8 cellular contexts compared by ENCODE assay signal in genomic region chr3:42012378-42012934, GRCh38. TPM values are rescaled to one million over a fixed set of nuclear protein-coding genes. Genes with fewer than 3 reads are reported as not detected.
DNase-seq lines count a peak whose midpoint lies in the region; ATAC-seq and TF ChIP-seq lines count a peak whose summit lies in the region.

No MANE protein-coding gene starts in this region.

- H3K9me3 Mint-ChIP-seq in activated CD4-positive, alpha-beta T cell treated with anti-CD3 and anti-CD28 coated beads, Interleukin-2, amount 10 ng/mL, durations not matched to agents 7 days and 5 days = no peaks in the 10 kb centered on the region
- no peaks in the 10 kb centered on the region for H3K9me3 Mint-ChIP-seq in type B pancreatic cell

- CTCF ChIA-PET in activated CD4-positive, alpha-beta T cell treated with anti-CD3 and anti-CD28 coated beads, Interleukin-2, amount 10 ng/mL, durations not matched to agents 7 days and 5 days (lab: Charles Lee) = no interaction called here

- no peaks in the 10 kb centered on the region for H4K20me1 ChIP-seq in hepatocyte (ENCODE audit: insufficient read depth, poor library complexity, severe bottlenecking)

- peak overlapping the region; percentile 94 for H3K27ac Mint-ChIP-seq in activated CD4-positive, alpha-beta T cell treated with anti-CD3 and anti-CD28 coated beads, Interleukin-2, amount 10 ng/mL, durations not matched to agents 7 days and 5 days
- H3K27ac Mint-ChIP-seq in type B pancreatic cell = peak overlapping the region; percentile 89

- POLR2A ChIA-PET in activated CD4-positive, alpha-beta T cell treated with anti-CD3 and anti-CD28 coated beads, Interleukin-2, amount 10 ng/mL, durations not matched to agents 7 days and 5 days (lab: Charles Lee) = interaction anchor here (0.7 to 1.0 kb wide), 2 partner anchors 12 to 589 kb away, joined by 3 read pairs; no protein-coding TSS in a partner anchor

- peak; percentile 25 for ATAC-seq in HG02840 (IDR thresholded peaks at IDR 0.05; ENCODE audit: low FRiP score, unreplicated experiment)

- H3K4me3 ChIP-seq in hepatocyte = no peak overlapping the region

- peak overlapping the region; percentile 82 for H3K4me3 Mint-ChIP-seq in activated CD4-positive, alpha-beta T cell treated with anti-CD3 and anti-CD28 coated beads, Interleukin-2, amount 10 ng/mL, durations not matched to agents 7 days and 5 days
- peak overlapping the region; percentile 92 for H3K4me3 Mint-ChIP-seq in type B pancreatic cell

- no peaks in the 10 kb centered on the region for H3K9me3 ChIP-seq in hepatocyte (ENCODE audit: low read depth)

- WGBS in hepatocyte (ENCODE audit: low lambda C conversion rate, missing lambda C conversion rate) = 91% methylated on average over 2 of the region's 2 CpGs

- no peaks in the 10 kb centered on the region for H3K27me3 ChIP-seq in hepatocyte

- H2AFZ ChIP-seq in hepatocyte = peak overlapping the region; percentile 95

- peak overlapping the region; percentile 94 for H3K4me2 ChIP-seq in hepatocyte

- intact Hi-C loops in posterior cingulate gyrus (cut with DNase I) = loop anchor here (5.0 kb wide), 1 partner anchor 50 kb away; the partner anchor contains the start of gene ULK4

- H3K79me2 ChIP-seq in hepatocyte = peaks cover 33% of the 10 kb centered on the region

- peaks cover 37% of the 10 kb centered on the region for H3K4me1 Mint-ChIP-seq in activated CD4-positive, alpha-beta T cell treated with anti-CD3 and anti-CD28 coated beads, Interleukin-2, amount 10 ng/mL, durations not matched to agents 7 days and 5 days
- peaks cover 17% of the 10 kb centered on the region for H3K4me1 Mint-ChIP-seq in type B pancreatic cell (ENCODE audit: unreplicated experiment)

- H3K4me1 ChIP-seq in hepatocyte (ENCODE audit: insufficient read depth) = peaks cover 10% of the 10 kb centered on the region

- no peaks in the 10 kb centered on the region for H3K36me3 ChIP-seq in hepatocyte (replicated peaks; ENCODE audit: insufficient read depth, low read depth)

- no peak for TF ChIP-seq CTCF in hepatocyte (IDR thresholded peaks at IDR 0.05; ENCODE audit: poor library complexity)
- no peak for TF ChIP-seq CTCF in type B pancreatic cell (conservative IDR thresholded peaks at IDR 0.05)

- no peak for DNase-seq in activated CD4-positive, alpha-beta T cell treated with anti-CD3 and anti-CD28 coated beads, Interleukin-2, amount 10 ng/mL, durations not matched to agents 7 days and 5 days
- no peak for DNase-seq in activated CD4-positive, alpha-beta T cell treated with anti-CD3 and anti-CD28 coated beads for 4 hours
- peak; percentile 57 for DNase-seq in OCI-M2 (lab: John Stamatoyannopoulos, UW; ENCODE audit: unreplicated experiment)
- no peak for DNase-seq in hepatocyte (ENCODE audit: low spot score)
- DNase-seq in type B pancreatic cell (ENCODE audit: extremely low spot score, unreplicated experiment) = no peak
- DNase-seq in NK-92 treated with Interleukin-12 subunit alpha and Interleukin-12 subunit beta, amount 100 ng/mL, for 24 hours (lab: John Stamatoyannopoulos, UW) = no peak
- DNase-seq in posterior cingulate gyrus = no peak

- H3K27ac ChIP-seq in hepatocyte = no peak overlapping the region

- peaks cover 6% of the 10 kb centered on the region for H3K36me3 Mint-ChIP-seq in activated CD4-positive, alpha-beta T cell treated with anti-CD3 and anti-CD28 coated beads, Interleukin-2, amount 10 ng/mL, durations not matched to agents 7 days and 5 days (ENCODE audit: low read depth)
- H3K36me3 Mint-ChIP-seq in type B pancreatic cell = no peaks in the 10 kb centered on the region

- H3K27me3 Mint-ChIP-seq in activated CD4-positive, alpha-beta T cell treated with anti-CD3 and anti-CD28 coated beads, Interleukin-2, amount 10 ng/mL, durations not matched to agents 7 days and 5 days = no peaks in the 10 kb centered on the region
- H3K27me3 Mint-ChIP-seq in type B pancreatic cell = peaks cover 8% of the 10 kb centered on the region

- H3K9me2 ChIP-seq in hepatocyte (replicated peaks; ENCODE audit: insufficient read depth) = no peaks in the 10 kb centered on the region

RNA-seq across cellular contexts. Expression of gene ULK4, which starts 50.6 kb away (rescaled TPM):
- 10 to 100 TPM; 21.0 to 21.6 TPM for total RNA-seq in activated CD4-positive, alpha-beta T cell treated with anti-CD3 and anti-CD28 coated beads, Interleukin-2, amount 10 ng/mL, durations not matched to agents 7 days and 5 days
- 6.5 and 9.1 TPM in 2 replicates for total RNA-seq in hepatocyte
- 3.8 and 4.2 TPM in 2 replicates for polyA plus RNA-seq in hepatocyte
- 8.5 and 10.7 TPM in 2 replicates for total RNA-seq in type B pancreatic cell (ENCODE audit: low replicate concordance)
